19 cellular contexts compared by ENCODE assay signal in the genomic region with DNA sequence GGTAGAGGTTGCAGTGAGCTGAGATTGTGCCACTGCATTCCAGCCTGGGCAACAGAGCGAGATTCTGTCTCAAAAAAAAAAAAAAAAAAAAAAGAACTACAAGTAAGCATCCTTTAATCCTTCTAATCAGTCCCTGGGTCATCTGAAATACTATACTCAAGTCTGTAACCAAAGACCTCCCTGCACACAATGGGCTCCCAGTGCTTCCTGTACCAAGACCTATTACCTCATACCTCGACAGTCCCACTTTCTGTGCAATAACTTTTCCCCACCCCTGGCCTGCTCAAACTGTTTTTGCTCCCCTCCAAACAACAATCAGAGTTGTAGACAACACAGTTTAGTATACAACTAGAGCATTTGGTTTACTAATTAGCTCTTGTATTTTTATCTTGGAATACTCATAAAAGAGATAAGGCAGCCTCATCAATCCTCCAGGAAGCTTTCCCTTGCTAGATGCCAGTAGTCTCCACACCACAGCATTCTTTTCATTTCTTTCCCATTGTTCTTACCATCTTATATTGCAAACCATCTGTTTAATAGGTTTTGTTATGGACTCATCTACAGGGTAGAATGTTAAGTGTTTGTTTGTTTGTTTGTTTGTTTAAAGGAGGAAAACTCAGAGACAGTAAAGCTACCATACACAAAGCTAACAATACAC. TPM values are rescaled to one million over a fixed set of nuclear protein-coding genes. Genes with fewer than 3 reads are reported as not detected.
DNase-seq lines count a peak whose midpoint lies in the region; FAIRE-seq and TF ChIP-seq lines count a peak whose summit lies in the region.
"Had no signal": no experiment of that assay in that cellular context is flagged by ENCODE, and none has a peak within 500 bp of the region (broad histone marks: within the 10 kb centered on the region; RNA-seq: fewer than 3 reads in every experiment).

No MANE protein-coding gene starts in this region.

- peaks cover 2% of the 10 kb centered on the region for H3K4me1 ChIP-seq in astrocyte (ENCODE audit: insufficient read depth, low read length)
- no peaks in the 10 kb centered on the region for H3K4me1 ChIP-seq in neural progenitor cell
- no peaks in the 10 kb centered on the region for H3K4me1 ChIP-seq in uterus

- no peak for TF ChIP-seq POLR2A in uterus (IDR thresholded peaks at IDR 0.05)

- no peak for TF ChIP-seq CTCF in astrocyte (IDR thresholded peaks at IDR 0.05; ENCODE audit: insufficient read depth, low read depth, low read length)
- no peak for TF ChIP-seq CTCF in neural progenitor cell (IDR thresholded peaks at IDR 0.05)
- no peak for TF ChIP-seq CTCF in uterus (IDR thresholded peaks at IDR 0.05)

- H3K27ac Mint-ChIP-seq in astrocyte (ENCODE audit: unreplicated experiment) (peak overlapping the region; percentile 77), neural progenitor cell (no peak overlapping the region)

- H3K4me3 Mint-ChIP-seq in astrocyte (ENCODE audit: unreplicated experiment): peak overlapping the region; percentile 61
- no peak overlapping the region for H3K4me3 Mint-ChIP-seq in neural progenitor cell

- peaks cover 30% of the 10 kb centered on the region for H3K27me3 ChIP-seq in astrocyte (ENCODE audit: insufficient read depth, low read length)
- H3K27me3 ChIP-seq in neural progenitor cell: peaks cover 30% of the 10 kb centered on the region
- H3K27me3 ChIP-seq in uterus: no peaks in the 10 kb centered on the region
- H3K27me3 ChIP-seq: BLaER1 treated with 17β-estradiol and CSF1 and Interleukin-3, amounts not matched to agents 10 nM and 100 nM had no signal

- no peaks in the 10 kb centered on the region for H3K79me2 ChIP-seq in astrocyte (ENCODE audit: insufficient read depth, low read length)
- no peaks in the 10 kb centered on the region for H3K79me2 ChIP-seq in neural progenitor cell (ENCODE audit: low read depth)

- intact Hi-C loops in uterus (cut with DNase I; ENCODE audit: low total_unique reads): loop anchor here (10.0 kb wide), 2 partner anchors 193 to 263 kb away; no protein-coding TSS in a partner anchor

- H4K20me1 ChIP-seq in astrocyte (ENCODE audit: insufficient read depth, low read length) (no peaks in the 10 kb centered on the region), neural progenitor cell (ENCODE audit: low read depth) (no peaks in the 10 kb centered on the region)
- H4K20me1 ChIP-seq: BLaER1 treated with 17β-estradiol and CSF1 and Interleukin-3, amounts not matched to agents 10 nM and 100 nM had no signal

- no peaks in the 10 kb centered on the region for H3K36me3 Mint-ChIP-seq in astrocyte (ENCODE audit: low read depth, unreplicated experiment)
- no peaks in the 10 kb centered on the region for H3K36me3 Mint-ChIP-seq in neural progenitor cell

- H3K27me3 Mint-ChIP-seq in astrocyte (ENCODE audit: low read depth, unreplicated experiment): peaks cover 28% of the 10 kb centered on the region
- peaks cover 3% of the 10 kb centered on the region for H3K27me3 Mint-ChIP-seq in neural progenitor cell (ENCODE audit: insufficient read depth, low read depth)

- H3K9ac ChIP-seq in astrocyte (ENCODE audit: low read length) (no peak overlapping the region), neural progenitor cell (no peak overlapping the region)
- H3K9ac ChIP-seq: BLaER1 treated with 17β-estradiol and CSF1 and Interleukin-3, amounts not matched to agents 10 nM and 100 nM had no signal

- no peak overlapping the region for H3K27ac ChIP-seq in astrocyte (ENCODE audit: low read depth, low read length)
- H3K27ac ChIP-seq in neural progenitor cell: no peak overlapping the region
- H3K27ac ChIP-seq in uterus: no peak overlapping the region
- H3K27ac ChIP-seq: BLaER1 treated with 17β-estradiol and CSF1 and Interleukin-3, amounts not matched to agents 10 nM and 100 nM; heart right ventricle; spleen had no signal

- no peak overlapping the region for H2AFZ ChIP-seq in astrocyte (ENCODE audit: low read depth, low read length)
- H2AFZ ChIP-seq in neural progenitor cell (replicated peaks): no peak overlapping the region

- H3K9me3 Mint-ChIP-seq in astrocyte (ENCODE audit: unreplicated experiment) (peaks cover 4% of the 10 kb centered on the region), neural progenitor cell (no peaks in the 10 kb centered on the region)

- peaks cover 18% of the 10 kb centered on the region for H3K4me1 Mint-ChIP-seq in astrocyte (ENCODE audit: low read depth, unreplicated experiment)
- peaks cover 8% of the 10 kb centered on the region for H3K4me1 Mint-ChIP-seq in neural progenitor cell

- no peak overlapping the region for H3K4me2 ChIP-seq in astrocyte (ENCODE audit: low read length)
- H3K4me2 ChIP-seq in neural progenitor cell: no peak overlapping the region
- H3K4me2 ChIP-seq: BLaER1 treated with 17β-estradiol and CSF1 and Interleukin-3, amounts not matched to agents 10 nM and 100 nM had no signal

- H3K4me3 ChIP-seq in astrocyte (ENCODE audit: insufficient read depth, low read depth, low read length) (no peak overlapping the region), neural progenitor cell (no peak overlapping the region), uterus (no peak overlapping the region)
- H3K4me3 ChIP-seq: BLaER1 treated with 17β-estradiol and CSF1 and Interleukin-3, amounts not matched to agents 10 nM and 100 nM; heart right ventricle; spleen had no signal

- H3K36me3 ChIP-seq in astrocyte (ENCODE audit: insufficient read depth, low read length) (no peaks in the 10 kb centered on the region), neural progenitor cell (no peaks in the 10 kb centered on the region), uterus (no peaks in the 10 kb centered on the region)
- H3K36me3 ChIP-seq: BLaER1 treated with 17β-estradiol and CSF1 and Interleukin-3, amounts not matched to agents 10 nM and 100 nM; heart right ventricle; spleen had no signal

- FAIRE-seq in astrocyte (lab: Jason Lieb, UNC): no peak

- H3K9me3 ChIP-seq in astrocyte (ENCODE audit: insufficient read depth, low read depth, low read length) (no peaks in the 10 kb centered on the region), neural progenitor cell (ENCODE audit: low read depth) (no peaks in the 10 kb centered on the region), uterus (no peaks in the 10 kb centered on the region)
- H3K9me3 ChIP-seq: BLaER1 treated with 17β-estradiol and CSF1 and Interleukin-3, amounts not matched to agents 10 nM and 100 nM; heart right ventricle; spleen had no signal

- H3F3A ChIP-seq in neural progenitor cell (ENCODE audit: low read depth): no peaks in the 10 kb centered on the region

- DNase-seq in DMS53 (lab: John Stamatoyannopoulos, UW) (peak; percentile 21), DMS53 treated with DMSO at 0.1 percent for 48 hours (lab: John Stamatoyannopoulos, UW; ENCODE audit: unreplicated experiment) (no peak), LoVo (ENCODE audit: low spot score) (peak; percentile 16), astrocyte (ENCODE audit: low read depth) (peak; percentile 76), neural progenitor cell (ENCODE audit: low spot score) (peak; percentile 42), SW480 (ENCODE audit: low spot score) (no peak), HK-2 (ENCODE audit: unreplicated experiment) (no peak), uterus (no peak)
- DNase-seq: 8988T; activated CD4-positive, alpha-beta T cell treated with anti-CD3 and anti-CD28 coated beads, Interleukin-2, amount 50 U/mL, for 4 hours; activated naive CD4-positive, alpha-beta T cell treated with Interleukin-2 at 50 U/mL for 16 hours; aorta; effector memory CD4-positive, alpha-beta T cell; heart right ventricle; NCI-H1436; NCI-H510A treated with DMSO at 0.1 percent for 48 hours; spleen; stimulated activated CD4-positive, alpha-beta T cell treated with anti-CD3 and anti-CD28 coated beads, Interleukin-4, amount 100 ng/mL, for 4 hours had no signal

RNA-seq across cellular contexts. Expression of gene RLF, which starts 19.2 kb away (rescaled TPM):
- total RNA-seq in astrocyte: 15.0 and 15.4 TPM in 2 replicates
- 48.4 and 72.7 TPM in 2 replicates for total RNA-seq in neural progenitor cell (ENCODE audit: low replicate concordance)
- total RNA-seq in uterus: 10 to 100 TPM; 17.9 to 68.0 (median 28.9) TPM

RNA-seq across cellular contexts. Expression of gene PPT1, which starts 45.0 kb away (rescaled TPM):
- total RNA-seq in astrocyte (33.1 and 37.0 TPM in 2 replicates), neural progenitor cell (ENCODE audit: low replicate concordance) (110 and 115 TPM in 2 replicates), uterus (100 to 1,000 TPM in 2 of 4 donors, 10 to 100 TPM in 2; 81.7 to 123 (median 94.5) TPM)

Comparison
In these comparisons a context has a peak if more than half of its experiments do, and no peak if none do; other contexts are left out.
1. DNase-seq: peak in DMS53 (single experiment), LoVo (single experiment), astrocyte (single experiment) and neural progenitor cell (single experiment); none in DMS53 treated with DMSO at 0.1 percent for 48 hours (single experiment), SW480 (single experiment), HK-2 (single experiment) and uterus (0 of 2).